ENCODE assay signal across 13 cellular contexts in genomic region chr13:37192986-37193385, GRCh38.
"Had no signal": no experiment of that assay in that cellular context is flagged by ENCODE, and none has a peak within 500 bp of the region (broad histone marks: within the 10 kb centered on the region; RNA-seq: fewer than 3 reads in every experiment).

No MANE protein-coding gene starts in this region.

- H3K36me3 ChIP-seq: adrenal gland, transverse colon had no signal

- H3K4me3 ChIP-seq: adrenal gland, body of pancreas, SK-N-MC, transverse colon had no signal

- ATAC-seq: body of pancreas; right cardiac atrium; stimulated activated effector memory CD8-positive, alpha-beta T cell treated with anti-CD3 and anti-CD28 coated beads, Interleukin-12 subunit alpha, Interleukin-12 subunit beta, amount 100 ng/mL, for 72 hours had no signal

- H3K4me1 ChIP-seq: adrenal gland, body of pancreas, transverse colon had no signal

- DNase-seq: activated CD4-positive, alpha-beta T cell treated with anti-CD3 and anti-CD28 coated beads, Interleukin-2, amount 10 ng/mL, durations not matched to agents 7 days and 5 days; activated CD4-positive, CD25-positive, alpha-beta regulatory T cell; activated naive CD4-positive, alpha-beta T cell treated with anti-CD3 and anti-CD28 coated beads, Interleukin-2, amount 10 ng/mL, durations not matched to agents 7 days and 5 days; activated T-cell treated with anti-CD3 and anti-CD28 coated beads for 4 hours; adrenal gland; body of pancreas; hippocampal formation; naive B cell; right cardiac atrium; small intestine; transverse colon had no signal

- H3K9me3 ChIP-seq: adrenal gland, body of pancreas, transverse colon had no signal

- H3K27me3 ChIP-seq: adrenal gland, body of pancreas, transverse colon had no signal

- H3K27ac ChIP-seq: adrenal gland, body of pancreas, SK-N-MC, transverse colon had no signal
